In the genomic region with DNA sequence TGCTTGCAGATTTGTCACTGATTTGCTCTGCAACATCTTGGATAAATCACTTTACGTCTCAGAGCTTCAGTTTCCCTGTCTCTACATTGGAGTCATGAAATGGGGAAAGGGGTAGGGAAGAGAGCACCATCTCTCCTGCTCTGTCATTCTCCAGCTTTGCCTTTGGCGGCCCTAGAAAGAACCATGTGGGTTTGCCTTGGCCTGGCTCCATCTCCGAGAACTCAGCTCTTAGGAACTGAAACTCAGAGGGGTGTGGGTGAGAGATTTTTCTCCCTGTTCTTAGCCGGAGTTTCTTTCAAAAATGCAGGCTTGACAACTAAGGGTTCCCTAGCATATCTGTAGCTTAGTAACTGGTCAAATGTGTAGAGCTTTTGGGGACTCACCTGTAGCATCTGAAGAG, we compare ENCODE assay signal across 26 cellular contexts.
"Had no signal": no experiment of that assay in that cellular context is flagged by ENCODE, and none has a peak within 500 bp of the region (broad histone marks: within the 10 kb centered on the region; RNA-seq: fewer than 3 reads in every experiment).

No MANE protein-coding gene starts in this region.

- H3K36me3 ChIP-seq: thoracic aorta had no signal

- H3K4me2 ChIP-seq: smooth muscle cell had no signal

- ATAC-seq: activated CD8-positive, alpha-beta T cell treated with anti-CD3 and anti-CD28 coated beads, Interleukin-2, amount 10 ng/mL, durations not matched to agents 7 days and 5 days; foreskin keratinocyte; left ventricle myocardium superior; mucosa of descending colon; SK-N-SH treated with all-trans-retinoic acid at 6 μM for 48 hours had no signal

- H3K9me3 ChIP-seq: mucosa of descending colon, sigmoid colon, thoracic aorta had no signal

- H3K4me3 ChIP-seq: mucosa of descending colon, sigmoid colon, smooth muscle cell, thoracic aorta had no signal

- H3K4me1 Mint-ChIP-seq: activated CD4-positive, alpha-beta T cell treated with anti-CD3 and anti-CD28 coated beads, Interleukin-2, amount 10 ng/mL, durations not matched to agents 7 days and 5 days had no signal

- H3K27ac Mint-ChIP-seq: activated CD4-positive, alpha-beta T cell treated with anti-CD3 and anti-CD28 coated beads, Interleukin-2, amount 10 ng/mL, durations not matched to agents 7 days and 5 days; activated CD8-positive, alpha-beta T cell treated with anti-CD3 and anti-CD28 coated beads, Interleukin-2, amount 10 ng/mL, durations not matched to agents 7 days and 5 days; activated naive CD8-positive, alpha-beta T cell treated with anti-CD3 and anti-CD28 coated beads for 36 hours; type B pancreatic cell had no signal

- H3K4me3 Mint-ChIP-seq: activated CD4-positive, alpha-beta T cell treated with anti-CD3 and anti-CD28 coated beads, Interleukin-2, amount 10 ng/mL, durations not matched to agents 7 days and 5 days; activated CD8-positive, alpha-beta T cell treated with anti-CD3 and anti-CD28 coated beads, Interleukin-2, amount 10 ng/mL, durations not matched to agents 7 days and 5 days; activated naive CD8-positive, alpha-beta T cell treated with anti-CD3 and anti-CD28 coated beads for 36 hours; immature natural killer cell; neural crest cell; type B pancreatic cell had no signal

- H3K27me3 Mint-ChIP-seq: activated CD4-positive, alpha-beta T cell treated with anti-CD3 and anti-CD28 coated beads, Interleukin-2, amount 10 ng/mL, durations not matched to agents 7 days and 5 days; activated naive CD8-positive, alpha-beta T cell treated with anti-CD3 and anti-CD28 coated beads for 36 hours; type B pancreatic cell had no signal

- H3K9me3 Mint-ChIP-seq: activated CD4-positive, alpha-beta T cell treated with anti-CD3 and anti-CD28 coated beads, Interleukin-2, amount 10 ng/mL, durations not matched to agents 7 days and 5 days; activated naive CD8-positive, alpha-beta T cell treated with anti-CD3 and anti-CD28 coated beads for 36 hours; immature natural killer cell had no signal

- DNase-seq: activated CD4-positive, alpha-beta T cell treated with anti-CD3 and anti-CD28 coated beads, Interleukin-2, amount 10 ng/mL, durations not matched to agents 7 days and 5 days; activated CD4-positive, CD25-positive, alpha-beta regulatory T cell treated with anti-CD3 and anti-CD28 coated beads, Interleukin-2, amount 50 U/mL, for 72 hours; activated CD8-positive, alpha-beta T cell treated with anti-CD3 and anti-CD28 coated beads, Interleukin-2, amount 10 ng/mL, durations not matched to agents 7 days and 5 days; activated gamma-delta T cell treated with Interleukin-2 at 50 U/mL for 16 hours; activated naive CD8-positive, alpha-beta T cell treated with anti-CD3 and anti-CD28 coated beads for 36 hours; activated T-cell treated with anti-CD3 and anti-CD28 coated beads, Interleukin-2, amount 50 U/mL, for 1 hour; amniotic stem cell; dermis blood vessel endothelial cell; effector CD8-positive, alpha-beta T cell; foreskin keratinocyte; immature natural killer cell; kidney glomerular epithelial cell; left ventricle myocardium superior; mesenchymal stem cell; mucosa of descending colon; occipital lobe; sigmoid colon; stimulated activated CD4-positive, alpha-beta T cell treated with anti-CD3 and anti-CD28 coated beads, Interleukin-15, amount 100 ng/mL, for 24 hours; stimulated activated CD8-positive, alpha-beta memory T cell treated with anti-CD3 and anti-CD28 coated beads, Interleukin-4, amount 100 ng/mL, for 48 hours; stimulated activated naive CD4-positive, alpha-beta T cell; WERI-Rb-1 had no signal

- H3K27ac ChIP-seq: foreskin keratinocyte, sigmoid colon, thoracic aorta, WERI-Rb-1 had no signal

- H3K27me3 ChIP-seq: foreskin keratinocyte, sigmoid colon had no signal
